12 cellular contexts compared by ENCODE assay signal in the genomic region with DNA sequence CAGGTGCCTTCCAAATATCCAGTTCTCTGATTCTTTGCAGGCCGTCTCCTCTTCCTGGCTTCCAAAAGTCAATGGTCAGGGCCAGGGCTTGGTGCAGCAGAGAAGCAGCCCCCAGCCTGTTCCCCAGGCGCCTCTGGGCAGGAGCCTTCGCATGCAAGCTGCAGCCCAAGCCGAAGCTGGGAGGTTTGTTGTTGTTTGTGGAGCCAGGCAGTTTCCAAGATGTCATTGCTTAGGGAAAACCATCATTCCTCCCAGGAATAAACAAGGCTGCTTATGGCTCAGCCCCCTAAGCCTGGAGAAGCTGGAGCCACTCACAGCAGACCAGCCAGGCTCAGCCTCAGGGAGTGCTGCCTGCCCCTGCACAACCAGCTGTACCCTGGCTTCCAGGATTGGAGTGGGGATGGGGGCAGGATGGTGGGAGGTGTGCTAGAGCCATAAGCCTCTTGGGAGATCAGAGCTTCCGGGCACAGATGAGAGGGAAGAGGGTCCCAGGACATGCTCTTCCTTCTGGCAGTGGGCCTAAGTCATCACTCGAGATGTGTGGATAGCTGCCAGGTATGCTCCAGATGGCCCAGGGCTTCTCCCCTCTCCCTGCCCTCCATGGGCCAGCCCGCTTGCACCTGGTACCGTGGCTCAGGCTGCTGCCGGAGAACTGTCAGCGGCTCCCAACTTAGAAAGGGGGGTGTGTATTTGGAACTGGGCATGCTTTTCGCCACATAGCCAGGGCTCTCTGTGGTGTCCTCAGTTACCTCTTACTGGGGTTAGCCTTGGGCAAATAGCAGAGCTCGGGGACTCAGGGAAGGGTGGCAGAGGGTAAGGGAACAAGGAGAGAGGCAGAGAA.
DNase-seq lines count a peak whose midpoint lies in the region; ATAC-seq and TF ChIP-seq lines count a peak whose summit lies in the region.
"Had no signal": no experiment of that assay in that cellular context is flagged by ENCODE, and none has a peak within 500 bp of the region (broad histone marks: within the 10 kb centered on the region; RNA-seq: fewer than 3 reads in every experiment).

No MANE protein-coding gene starts in this region.

- no peaks in the 10 kb centered on the region for H3K36me3 Mint-ChIP-seq in GM23338 (ENCODE audit: low read depth)

- no peaks in the 10 kb centered on the region for H4K20me1 ChIP-seq in GM23338 (replicated peaks; ENCODE audit: insufficient read depth)

- H3K9me3 ChIP-seq in mucosa of descending colon = no peaks in the 10 kb centered on the region
- H3K9me3 ChIP-seq: esophagus muscularis mucosa, upper lobe of right lung had no signal

- H3K27me3 Mint-ChIP-seq in GM23338 (ENCODE audit: insufficient read depth, low read depth, poor library complexity) = no peaks in the 10 kb centered on the region

- no peak overlapping the region for H2AFZ ChIP-seq in GM23338

- H3K9me3 Mint-ChIP-seq in GM23338 = no peaks in the 10 kb centered on the region; the same call in 2 of the 3 replicates

- H3K79me2 ChIP-seq in GM23338 (replicated peaks; ENCODE audit: insufficient read depth) = no peaks in the 10 kb centered on the region

- H3K36me3 ChIP-seq in mucosa of descending colon (ENCODE audit: low read depth) = no peaks in the 10 kb centered on the region
- H3K36me3 ChIP-seq in GM23338 (ENCODE audit: insufficient read depth) = no peaks in the 10 kb centered on the region
- H3K36me3 ChIP-seq: upper lobe of right lung had no signal

- no peak overlapping the region for H3K4me2 ChIP-seq in GM23338

- H3K4me1 ChIP-seq in mucosa of descending colon (ENCODE audit: low read depth) = peaks cover 23% of the 10 kb centered on the region
- H3K4me1 ChIP-seq in GM23338 (ENCODE audit: insufficient read depth) = peaks cover 5% of the 10 kb centered on the region; the same call in 1 of the 2 replicates

- intact Hi-C loops in posterior vena cava (cut with DNase I) (loop anchor here in 1 of 2 donors (10.0 kb wide), 1 partner anchor 1376 kb away; no protein-coding TSS in a partner anchor), mucosa of descending colon (cut with DNase I, micrococcal nuclease) (no loop called here)

- H3F3A ChIP-seq in GM23338 (replicated peaks; ENCODE audit: low read depth) = no peaks in the 10 kb centered on the region

- DNase-seq in ELF-1 (ENCODE audit: low read depth, low spot score) = peak; percentile 54
- peak; percentile 99 for DNase-seq in NCI-H524 (lab: John Stamatoyannopoulos, UW)
- DNase-seq in fibroblast of gingiva (ENCODE audit: low read depth) = peak; percentile 25
- peak; percentile 54 for DNase-seq in posterior vena cava (ENCODE audit: low spot score)
- DNase-seq in mucosa of descending colon = no peak
- no peak for DNase-seq in GM23338 (ENCODE audit: low spot score)
- no peak for DNase-seq in activated CD4-positive, alpha-beta T cell treated with anti-CD3 and anti-CD28 coated beads, Interleukin-2, amount 50 U/mL, for 4 hours
- DNase-seq: stimulated activated CD4-positive, alpha-beta T cell treated with anti-CD3 and anti-CD28 coated beads, Interleukin-2, amount 100 ng/mL, for 48 hours had no signal

- H3K4me1 Mint-ChIP-seq in GM23338 = peaks cover 20% of the 10 kb centered on the region

- H3K27me3 ChIP-seq in GM23338 (ENCODE audit: insufficient read depth) = no peaks in the 10 kb centered on the region
- H3K27me3 ChIP-seq: esophagus muscularis mucosa, upper lobe of right lung had no signal

- ATAC-seq in mucosa of descending colon (no peak), GM18907 (IDR thresholded peaks at IDR 0.05; ENCODE audit: unreplicated experiment) (no peak), GM23338 (no peak)
- ATAC-seq: activated CD4-positive, CD25-positive, alpha-beta regulatory T cell treated with anti-CD3 and anti-CD28 coated beads, Interleukin-2, amount 50 U/mL, for 24 hours; upper lobe of right lung had no signal

- TF ChIP-seq CTCF in mucosa of descending colon (IDR thresholded peaks at IDR 0.05) (no peak), GM23338 (conservative IDR thresholded peaks at IDR 0.05; ENCODE audit: low read depth in 2 of 2) (no peak)

- no peak overlapping the region for H3K27ac Mint-ChIP-seq in GM23338

- H3K4me3 ChIP-seq in mucosa of descending colon (no peak overlapping the region), GM23338 (no peak overlapping the region)
- H3K4me3 ChIP-seq: esophagus muscularis mucosa, upper lobe of right lung had no signal

- no peak overlapping the region for H3K27ac ChIP-seq in GM23338 (ENCODE audit: low read depth)
- H3K27ac ChIP-seq: upper lobe of right lung had no signal

- H3K9me2 ChIP-seq in GM23338 (ENCODE audit: insufficient read depth) = no peaks in the 10 kb centered on the region

- no peak overlapping the region for H3K4me3 Mint-ChIP-seq in GM23338

TF ChIP-seq in GM23338, 12 proteins besides CTCF, POLR2A, EP300 and RAD21 (continues in another document):
- TF ChIP-seq CREB1 (CRISPR knock-in tag; IDR thresholded peaks at IDR 0.05; ENCODE audit: low read depth) = no peak
- no peak for TF ChIP-seq EZH2 (IDR thresholded peaks at IDR 0.05; ENCODE audit: low read depth, unreplicated experiment)
- TF ChIP-seq, protein P1, sequence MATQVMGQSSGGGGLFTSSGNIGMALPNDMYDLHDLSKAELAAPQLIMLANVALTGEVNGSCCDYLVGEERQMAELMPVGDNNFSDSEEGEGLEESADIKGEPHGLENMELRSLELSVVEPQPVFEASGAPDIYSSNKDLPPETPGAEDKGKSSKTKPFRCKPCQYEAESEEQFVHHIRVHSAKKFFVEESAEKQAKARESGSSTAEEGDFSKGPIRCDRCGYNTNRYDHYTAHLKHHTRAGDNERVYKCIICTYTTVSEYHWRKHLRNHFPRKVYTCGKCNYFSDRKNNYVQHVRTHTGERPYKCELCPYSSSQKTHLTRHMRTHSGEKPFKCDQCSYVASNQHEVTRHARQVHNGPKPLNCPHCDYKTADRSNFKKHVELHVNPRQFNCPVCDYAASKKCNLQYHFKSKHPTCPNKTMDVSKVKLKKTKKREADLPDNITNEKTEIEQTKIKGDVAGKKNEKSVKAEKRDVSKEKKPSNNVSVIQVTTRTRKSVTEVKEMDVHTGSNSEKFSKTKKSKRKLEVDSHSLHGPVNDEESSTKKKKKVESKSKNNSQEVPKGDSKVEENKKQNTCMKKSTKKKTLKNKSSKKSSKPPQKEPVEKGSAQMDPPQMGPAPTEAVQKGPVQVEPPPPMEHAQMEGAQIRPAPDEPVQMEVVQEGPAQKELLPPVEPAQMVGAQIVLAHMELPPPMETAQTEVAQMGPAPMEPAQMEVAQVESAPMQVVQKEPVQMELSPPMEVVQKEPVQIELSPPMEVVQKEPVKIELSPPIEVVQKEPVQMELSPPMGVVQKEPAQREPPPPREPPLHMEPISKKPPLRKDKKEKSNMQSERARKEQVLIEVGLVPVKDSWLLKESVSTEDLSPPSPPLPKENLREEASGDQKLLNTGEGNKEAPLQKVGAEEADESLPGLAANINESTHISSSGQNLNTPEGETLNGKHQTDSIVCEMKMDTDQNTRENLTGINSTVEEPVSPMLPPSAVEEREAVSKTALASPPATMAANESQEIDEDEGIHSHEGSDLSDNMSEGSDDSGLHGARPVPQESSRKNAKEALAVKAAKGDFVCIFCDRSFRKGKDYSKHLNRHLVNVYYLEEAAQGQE (IDR thresholded peaks at IDR 0.05; ENCODE audit: unreplicated experiment) = no peak

Comparison
In these comparisons a context has a peak if more than half of its experiments do, and no peak if none do; other contexts are left out.
1. DNase-seq: peak in ELF-1 (single experiment), NCI-H524 (2 of 2), fibroblast of gingiva (single experiment) and posterior vena cava (single experiment); none in mucosa of descending colon (0 of 3), GM23338 (single experiment) and activated CD4-positive, alpha-beta T cell treated with anti-CD3 and anti-CD28 coated beads, Interleukin-2, amount 50 U/mL, for 4 hours (0 of 2).